Comparison of ENCODE assay signal across 7 cellular contexts in the genomic region with DNA sequence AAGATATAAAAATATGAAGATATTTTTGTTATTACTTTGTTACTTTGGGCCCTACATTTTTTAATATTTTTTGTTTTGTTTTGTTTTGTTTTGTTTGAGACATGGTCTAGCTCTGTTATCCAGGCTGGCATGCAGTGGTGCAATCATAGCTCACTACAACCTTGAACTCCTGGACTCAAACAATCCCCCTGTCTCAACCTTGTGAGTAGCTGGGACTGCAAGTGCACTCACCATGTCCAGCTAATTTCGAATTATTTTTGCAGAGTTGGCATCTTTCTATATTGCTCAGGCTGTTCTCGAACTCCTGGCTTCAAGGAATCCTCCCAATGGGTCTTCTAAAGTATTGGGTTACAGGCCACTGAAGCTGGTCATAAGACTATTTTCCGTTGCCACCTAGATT.
"Had no signal": no experiment of that assay in that cellular context is flagged by ENCODE, and none has a peak within 500 bp of the region (broad histone marks: within the 10 kb centered on the region; RNA-seq: fewer than 3 reads in every experiment).

No MANE protein-coding gene starts in this region.

- ATAC-seq: GM12878 had no signal

- FAIRE-seq: GM12878, GM12891, GM12892, GM18507, GM19239 had no signal

- H3K4me3 ChIP-seq: GM12878 had no signal

- DNase-seq: GDM1, GF-D8 had no signal
